8 cellular contexts compared by ENCODE assay signal in genomic region chr20:36604952-36605308, GRCh38. TPM values are rescaled to one million over a fixed set of nuclear protein-coding genes. Genes with fewer than 3 reads are reported as not detected.
DNase-seq lines count a peak whose midpoint lies in the region; ATAC-seq, FAIRE-seq and TF ChIP-seq lines count a peak whose summit lies in the region.

No MANE protein-coding gene starts in this region.

- H3K79me1 ChIP-seq in neuronal stem cell (ENCODE audit: low read depth, low read length), result peaks cover 7% of the 10 kb centered on the region

- H3K27ac Mint-ChIP-seq in IgD-negative memory B cell, result peak overlapping the region; percentile 98 to 99 (median 98)

- peak; percentile 37 for ATAC-seq in GM21526 (IDR thresholded peaks at IDR 0.05; ENCODE audit: low FRiP score, unreplicated experiment)

- H3K9ac ChIP-seq in neuronal stem cell (ENCODE audit: low read depth, low read length, poor library complexity), result no peak overlapping the region

- H3K9me3 Mint-ChIP-seq in IgD-negative memory B cell, result no peaks in the 10 kb centered on the region

- H3K4me2 ChIP-seq in neuronal stem cell (ENCODE audit: insufficient read depth, low read length, poor library complexity, severe bottlenecking), result no peak overlapping the region

- H3K27me3 ChIP-seq in neuronal stem cell (ENCODE audit: control insufficient read depth in 3 of 3, insufficient read depth in 3 of 3, low read depth in 1 of 3, low read length in 3 of 3), result no peaks in the 10 kb centered on the region

- no peak overlapping the region for H3K23ac ChIP-seq in neuronal stem cell (ENCODE audit: low read depth, low read length, poor library complexity)

- peak overlapping the region; percentile 93 for H2AFZ ChIP-seq in neuronal stem cell (ENCODE audit: low read length)

- H2AK5ac ChIP-seq in neuronal stem cell (ENCODE audit: low read depth, low read length), result no peak overlapping the region

- H3K36me3 Mint-ChIP-seq in IgD-negative memory B cell, result no peaks in the 10 kb centered on the region

- H3K14ac ChIP-seq in neuronal stem cell (ENCODE audit: low read length), result no peak overlapping the region

- H4K8ac ChIP-seq in neuronal stem cell (ENCODE audit: low read depth, low read length), result no peak overlapping the region

- no peaks in the 10 kb centered on the region for H3K27me3 Mint-ChIP-seq in IgD-negative memory B cell

- TF ChIP-seq POLR2A in H54 (IDR thresholded peaks at IDR 0.05; ENCODE audit: low read depth, low read length), result no peak

- H3K18ac ChIP-seq in neuronal stem cell (ENCODE audit: low read length), result no peak overlapping the region

- peaks cover 11 to 26% of the 10 kb centered on the region in 2 donors for H3K36me3 ChIP-seq in neuronal stem cell (replicated peaks in 1 of 2; ENCODE audit: control insufficient read depth in 2 of 2, insufficient read depth in 2 of 2, low read length in 2 of 2)

- H3K9me3 ChIP-seq in neuronal stem cell (replicated peaks in 1 of 2; ENCODE audit: control insufficient read depth in 2 of 2, insufficient read depth in 1 of 2, low read depth in 1 of 2, low read length in 2 of 2), result peaks cover 0 to 3% of the 10 kb centered on the region in 2 donors

- H3K4me3 ChIP-seq in GM08714 (ENCODE audit: low read length) (peak overlapping the region; percentile 42; the same call in 1 of the 2 replicates), epithelial cell of esophagus (ENCODE audit: low read length) (peak overlapping the region; percentile 47), neuronal stem cell (ENCODE audit: low read length in 2 of 2) (peak overlapping the region in 1 of 2 donors; percentile 93)

- no peak overlapping the region for H3K27ac ChIP-seq in neuronal stem cell (replicated peaks; ENCODE audit: low read length)

- no peak overlapping the region for H2BK120ac ChIP-seq in neuronal stem cell (ENCODE audit: low read depth, low read length)

- H2BK15ac ChIP-seq in neuronal stem cell (ENCODE audit: low read length), result no peak overlapping the region

- H2BK12ac ChIP-seq in neuronal stem cell (ENCODE audit: low read length), result no peak overlapping the region

- no CpG with 5 or more reads among the region's 14 CpGs for WGBS in neuronal stem cell (ENCODE audit: extremely low coverage in 2 of 2, insufficient read length in 2 of 2, insufficient replicate concordance in 1 of 2), 2 donors

- TF ChIP-seq CTCF in epithelial cell of esophagus (IDR thresholded peaks at IDR 0.05; ENCODE audit: insufficient read depth, low read depth, low read length, missing control alignments), result no peak

- peak overlapping the region; percentile 89 to 97 (median 96) for H3K4me3 Mint-ChIP-seq in IgD-negative memory B cell

- no peak overlapping the region for H2BK5ac ChIP-seq in neuronal stem cell (ENCODE audit: low read length)

- peaks cover 10 to 11% of the 10 kb centered on the region in 2 donors for H3K4me1 ChIP-seq in neuronal stem cell (ENCODE audit: control insufficient read depth in 2 of 2, insufficient read depth in 1 of 2, low read depth in 1 of 2, low read length in 2 of 2)

- H3K4me1 Mint-ChIP-seq in IgD-negative memory B cell, result peaks cover 24 to 34% (median 30%) of the 10 kb centered on the region in 3 donors

- no peak overlapping the region for H4K91ac ChIP-seq in neuronal stem cell (ENCODE audit: low read depth, low read length, poor library complexity)

- H3K4ac ChIP-seq in neuronal stem cell (ENCODE audit: low read length), result no peak overlapping the region

- no peak for FAIRE-seq in H54 (lab: Jason Lieb, UNC)

- DNase-seq in activated CD4-positive, CD25-positive, alpha-beta regulatory T cell treated with anti-CD3 and anti-CD28 coated beads, Interleukin-2, amount 50 U/mL, for 72 hours, result peak; percentile 58
- DNase-seq in epithelial cell of esophagus (ENCODE audit: low read depth) (peak; percentile 10), neuronal stem cell (ENCODE audit: low spot score) (no peak), dedifferentiated amniotic fluid mesenchymal stem cell (ENCODE audit: extremely low spot score) (no peak), H54 (ENCODE audit: insufficient read length, low spot score) (no peak)

RNA-seq across cellular contexts. Expression of gene RAB5IF, which starts 0.6 kb away (rescaled TPM):
- polyA plus RNA-seq in IgD-negative memory B cell, result 126 TPM
- polyA plus RNA-seq in neuronal stem cell (2013, experiment 1 of 2), result 78.3 TPM
- 76.5 TPM for polyA plus RNA-seq in neuronal stem cell (2013, experiment 2 of 2)

RNA-seq across cellular contexts. Expression of gene TGIF2, which starts 31.5 kb away (rescaled TPM):
- 36.3 TPM for polyA plus RNA-seq in IgD-negative memory B cell
- 116 TPM for polyA plus RNA-seq in neuronal stem cell (2013, experiment 1 of 2)
- polyA plus RNA-seq in neuronal stem cell (2013, experiment 2 of 2), result 126 TPM

RNA-seq across cellular contexts. Expression of gene SLA2, which starts 41.1 kb away (rescaled TPM):
- 0.68 TPM for polyA plus RNA-seq in IgD-negative memory B cell
- polyA plus RNA-seq in neuronal stem cell (2013, experiment 1 of 2), result 0.10 TPM
- 0.08 TPM for polyA plus RNA-seq in neuronal stem cell (2013, experiment 2 of 2)

Comparison
In these comparisons a context has a peak if more than half of its experiments do, and no peak if none do; other contexts are left out.
1. DNase-seq: peak in activated CD4-positive, CD25-positive, alpha-beta regulatory T cell treated with anti-CD3 and anti-CD28 coated beads, Interleukin-2, amount 50 U/mL, for 72 hours (single experiment) and epithelial cell of esophagus (single experiment); none in neuronal stem cell (single experiment), dedifferentiated amniotic fluid mesenchymal stem cell (single experiment) and H54 (single experiment).